In genomic region chr2:224577541-224577940, GRCh38 we compare ENCODE assay signal across 18 cellular contexts. TPM values are rescaled to one million over a fixed set of nuclear protein-coding genes. Genes with fewer than 3 reads are reported as not detected.
DNase-seq lines count a peak whose midpoint lies in the region; ATAC-seq and TF ChIP-seq lines count a peak whose summit lies in the region.
"Had no signal": no experiment of that assay in that cellular context is flagged by ENCODE, and none has a peak within 500 bp of the region (broad histone marks: within the 10 kb centered on the region; RNA-seq: fewer than 3 reads in every experiment).

No MANE protein-coding gene starts in this region.

- no peak overlapping the region for H3K27ac Mint-ChIP-seq in CD4-positive, CD25-positive, alpha-beta regulatory T cell
- no peak overlapping the region for H3K27ac Mint-ChIP-seq in GM23338
- H3K27ac Mint-ChIP-seq in memory B cell = no peak overlapping the region

- TF ChIP-seq CTCF in GM23338 (conservative IDR thresholded peaks at IDR 0.05; ENCODE audit: low read depth in 2 of 2) (no peak), SU-DHL-6 (IDR thresholded peaks at IDR 0.05; ENCODE audit: insufficient read depth, low read length, poor library complexity, severe bottlenecking) (no peak)

- H3K4me2 ChIP-seq in GM23338 = peak overlapping the region; percentile 3; the same call in 1 of the 2 replicates
- peak overlapping the region; percentile 98 for H3K4me2 ChIP-seq in SU-DHL-6 (ENCODE audit: low read depth, low read length, poor library complexity, severe bottlenecking)
- H3K4me2 ChIP-seq: SK-N-SH had no signal

- no peak for ATAC-seq in CD4-positive, CD25-positive, alpha-beta regulatory T cell (ENCODE audit: low read depth in 2 of 2)
- ATAC-seq in GM23338 (no peak; the same call in 2 of the 3 replicates), memory B cell (ENCODE audit: low read depth) (no peak), HG02798 (IDR thresholded peaks at IDR 0.05; ENCODE audit: poor library complexity, unreplicated experiment) (no peak)
- ATAC-seq: K562 had no signal

- H2AFZ ChIP-seq in GM23338 (no peak overlapping the region), SU-DHL-6 (ENCODE audit: low read depth, low read length, severe bottlenecking) (no peak overlapping the region)

- DNase-seq in CD4-positive, CD25-positive, alpha-beta regulatory T cell = no peak
- DNase-seq in GM23338 (ENCODE audit: low spot score) = no peak
- DNase-seq in memory B cell (ENCODE audit: low spot score in 2 of 2) = no peak
- no peak for DNase-seq in cortex of kidney (lab: John Stamatoyannopoulos, UW)
- no peak for DNase-seq in EL
- DNase-seq: ACHN, AML-193, Calu3, DMS53, HCEC 1CT, NCI-H1436 treated with DMSO at 0.1 percent for 48 hours, NCI-H2081, NCI-H510A treated with DMSO at 0.1 percent for 48 hours, SHP77, SK-N-SH had no signal

- peak overlapping the region; percentile 5 to 70 (median 34) for H3K4me3 Mint-ChIP-seq in CD4-positive, CD25-positive, alpha-beta regulatory T cell
- H3K4me3 Mint-ChIP-seq in GM23338 (no peak overlapping the region), memory B cell (peak overlapping the region; percentile 8)

- no peak overlapping the region for H3K27ac ChIP-seq in CD4-positive, CD25-positive, alpha-beta regulatory T cell (ENCODE audit: insufficient read depth, low read length, poor library complexity, severe bottlenecking)
- H3K27ac ChIP-seq in GM23338 (ENCODE audit: low read depth) (no peak overlapping the region), SU-DHL-6 (ENCODE audit: low read depth, low read length) (peak overlapping the region; percentile 80)

- H3K9me3 Mint-ChIP-seq in CD4-positive, CD25-positive, alpha-beta regulatory T cell = no peaks in the 10 kb centered on the region
- no peaks in the 10 kb centered on the region for H3K9me3 Mint-ChIP-seq in GM23338
- H3K9me3 Mint-ChIP-seq in memory B cell = no peaks in the 10 kb centered on the region

- H3K9me2 ChIP-seq in GM23338 (ENCODE audit: insufficient read depth) (no peaks in the 10 kb centered on the region), SU-DHL-6 (replicated peaks; ENCODE audit: insufficient read depth, low read length) (no peaks in the 10 kb centered on the region)
- H3K9me2 ChIP-seq: SK-N-SH had no signal

- peak overlapping the region; percentile 24 for H3K9ac ChIP-seq in SU-DHL-6 (ENCODE audit: low read length)
- H3K9ac ChIP-seq: SK-N-SH had no signal

- peak overlapping the region; percentile 54 for H3K4me3 ChIP-seq in CD4-positive, CD25-positive, alpha-beta regulatory T cell (ENCODE audit: low read depth, low read length)
- no peak overlapping the region for H3K4me3 ChIP-seq in GM23338
- H3K4me3 ChIP-seq in SU-DHL-6 (ENCODE audit: insufficient read depth, low read length, poor library complexity, severe bottlenecking) = peak overlapping the region; percentile 37
- H3K4me3 ChIP-seq: K562 had no signal

- no peaks in the 10 kb centered on the region for H3K27me3 Mint-ChIP-seq in CD4-positive, CD25-positive, alpha-beta regulatory T cell
- peaks cover 3% of the 10 kb centered on the region for H3K27me3 Mint-ChIP-seq in GM23338 (ENCODE audit: insufficient read depth, low read depth, poor library complexity)
- H3K27me3 Mint-ChIP-seq in memory B cell = no peaks in the 10 kb centered on the region

- H3K4me1 Mint-ChIP-seq in CD4-positive, CD25-positive, alpha-beta regulatory T cell = peaks cover 49 to 95% (median 78%) of the 10 kb centered on the region in 4 donors
- H3K4me1 Mint-ChIP-seq in GM23338 = peaks cover 61% of the 10 kb centered on the region
- H3K4me1 Mint-ChIP-seq in memory B cell = peaks cover 41% of the 10 kb centered on the region

- no peaks in the 10 kb centered on the region for H3K27me3 ChIP-seq in CD4-positive, CD25-positive, alpha-beta regulatory T cell (ENCODE audit: control insufficient read depth, insufficient read depth, low read length)
- no peaks in the 10 kb centered on the region for H3K27me3 ChIP-seq in GM23338 (ENCODE audit: insufficient read depth)
- H3K27me3 ChIP-seq in SU-DHL-6 (ENCODE audit: low read length) = no peaks in the 10 kb centered on the region

- H3K36me3 ChIP-seq in CD4-positive, CD25-positive, alpha-beta regulatory T cell (ENCODE audit: control insufficient read depth, insufficient read depth, low read length) = no peaks in the 10 kb centered on the region
- H3K36me3 ChIP-seq in GM23338 (ENCODE audit: insufficient read depth) = no peaks in the 10 kb centered on the region
- peaks cover 14% of the 10 kb centered on the region for H3K36me3 ChIP-seq in SU-DHL-6 (ENCODE audit: low read length)

- H3K79me2 ChIP-seq in GM23338 (replicated peaks; ENCODE audit: insufficient read depth) (peaks cover 100% of the 10 kb centered on the region), SU-DHL-6 (ENCODE audit: insufficient read depth, low read length) (peaks cover 100% of the 10 kb centered on the region)

- H3K4me1 ChIP-seq in CD4-positive, CD25-positive, alpha-beta regulatory T cell (ENCODE audit: control insufficient read depth, insufficient read depth, low read length, poor library complexity, severe bottlenecking) = peaks cover 95% of the 10 kb centered on the region
- H3K4me1 ChIP-seq in GM23338 (ENCODE audit: insufficient read depth) = peaks cover 72% of the 10 kb centered on the region

- no peaks in the 10 kb centered on the region for H3F3A ChIP-seq in GM23338 (replicated peaks; ENCODE audit: low read depth)
- peaks cover 66% of the 10 kb centered on the region for H3F3A ChIP-seq in SU-DHL-6 (ENCODE audit: insufficient read depth)

- H4K20me1 ChIP-seq in GM23338 (replicated peaks; ENCODE audit: insufficient read depth) = peaks cover 54% of the 10 kb centered on the region
- peaks cover 55% of the 10 kb centered on the region for H4K20me1 ChIP-seq in SU-DHL-6 (ENCODE audit: low read depth, low read length)

- H3K36me3 Mint-ChIP-seq in CD4-positive, CD25-positive, alpha-beta regulatory T cell = peaks cover 9% of the 10 kb centered on the region
- peaks cover 6% of the 10 kb centered on the region; the same call in 2 of the 3 replicates for H3K36me3 Mint-ChIP-seq in GM23338 (ENCODE audit: low read depth)
- peaks cover 7% of the 10 kb centered on the region for H3K36me3 Mint-ChIP-seq in memory B cell

- H3K9me3 ChIP-seq in CD4-positive, CD25-positive, alpha-beta regulatory T cell (ENCODE audit: control insufficient read depth in 2 of 2, low read length in 2 of 2) = no peaks in the 10 kb centered on the region
- no peaks in the 10 kb centered on the region for H3K9me3 ChIP-seq in SU-DHL-6 (ENCODE audit: insufficient read depth, low read length)
- H3K9me3 ChIP-seq: SK-N-SH had no signal

TF ChIP-seq in GM23338, 12 proteins besides CTCF, POLR2A, EP300 and RAD21 (continues in another document):
- TF ChIP-seq ZNF114 (CRISPR knock-in tag; IDR thresholded peaks at IDR 0.05) = no peak

RNA-seq across cellular contexts. Expression of gene CUL3, which starts 7.6 kb away (rescaled TPM):
- 139 TPM for total RNA-seq in CD4-positive, CD25-positive, alpha-beta regulatory T cell
- 10 to 100 TPM; 26.1 to 47.9 (median 37.0) TPM for polyA plus RNA-seq in CD4-positive, CD25-positive, alpha-beta regulatory T cell
- 99.5 and 125 TPM in 2 replicates for total RNA-seq in GM23338 (2014; rRNA removed; shearing (Covaris generic))
- polyA plus RNA-seq in GM23338 (2016; fragmentation: Nextera tagmentation; extraction: Ambion mirVana) = 74.2 and 86.0 TPM in 2 replicates
